ENCODE assay signal across 1 cellular context in the genomic region with DNA sequence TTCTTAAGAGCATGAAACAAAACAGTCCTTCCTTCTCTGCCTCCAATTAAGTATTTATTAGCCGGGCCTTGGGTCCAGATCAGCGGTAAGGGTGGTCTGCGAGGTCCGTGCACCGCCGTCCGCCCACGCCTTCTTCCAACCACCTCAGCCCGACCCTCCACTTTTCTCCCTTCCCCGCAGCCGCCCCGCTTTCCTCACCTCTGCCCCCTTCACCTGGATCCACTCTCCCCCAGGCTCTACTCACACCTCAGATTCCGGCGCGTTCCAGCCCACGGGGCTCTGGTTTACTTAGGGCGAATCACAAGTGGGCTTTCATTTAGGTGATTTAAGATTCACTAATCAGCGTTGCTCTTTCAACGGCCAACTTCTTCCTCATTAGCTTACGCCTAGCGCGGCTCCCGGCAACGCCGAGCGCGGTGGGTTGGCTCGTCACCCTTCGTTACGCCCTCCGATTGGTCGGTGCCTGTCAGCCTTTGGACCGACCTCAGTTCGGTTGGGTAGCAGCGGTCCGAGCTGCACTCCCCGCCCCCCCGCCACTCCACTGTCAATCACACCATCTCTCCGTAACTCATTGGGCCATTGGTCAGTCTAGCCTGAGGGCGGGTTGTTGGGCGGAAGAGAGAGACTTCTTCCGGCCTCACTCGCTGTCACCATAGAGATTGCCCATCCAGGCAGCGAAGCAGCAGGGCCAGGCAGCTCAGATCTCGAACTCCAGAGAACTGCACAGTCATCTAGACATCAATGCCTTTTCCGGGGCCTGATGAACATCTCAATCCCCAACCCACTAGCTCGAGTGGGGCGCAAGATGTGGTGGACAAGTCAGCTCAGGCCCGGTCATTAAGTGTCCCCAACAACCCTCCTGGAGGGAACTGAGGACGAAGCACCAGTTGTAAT.
TF ChIP-seq lines count a peak whose summit lies in the region.

A gene (minus strand): TSS at position 286 of the 894 bp plus-strand sequence. CDS start 9,385 bp downstream, outside the sequence.

TF ChIP-seq in GM12878, 131 proteins besides CTCF, POLR2A, EP300 and RAD21 (continued from another document and continues in another):
- no peak for TF ChIP-seq RB1 (IDR thresholded peaks at IDR 0.05; ENCODE audit: borderline replicate concordance)
- TF ChIP-seq, protein P1, sequence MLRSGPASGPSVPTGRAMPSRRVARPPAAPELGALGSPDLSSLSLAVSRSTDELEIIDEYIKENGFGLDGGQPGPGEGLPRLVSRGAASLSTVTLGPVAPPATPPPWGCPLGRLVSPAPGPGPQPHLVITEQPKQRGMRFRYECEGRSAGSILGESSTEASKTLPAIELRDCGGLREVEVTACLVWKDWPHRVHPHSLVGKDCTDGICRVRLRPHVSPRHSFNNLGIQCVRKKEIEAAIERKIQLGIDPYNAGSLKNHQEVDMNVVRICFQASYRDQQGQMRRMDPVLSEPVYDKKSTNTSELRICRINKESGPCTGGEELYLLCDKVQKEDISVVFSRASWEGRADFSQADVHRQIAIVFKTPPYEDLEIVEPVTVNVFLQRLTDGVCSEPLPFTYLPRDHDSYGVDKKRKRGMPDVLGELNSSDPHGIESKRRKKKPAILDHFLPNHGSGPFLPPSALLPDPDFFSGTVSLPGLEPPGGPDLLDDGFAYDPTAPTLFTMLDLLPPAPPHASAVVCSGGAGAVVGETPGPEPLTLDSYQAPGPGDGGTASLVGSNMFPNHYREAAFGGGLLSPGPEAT (IDR thresholded peaks at IDR 0.05; ENCODE audit: low read depth) = peak; percentile 30
- no peak for TF ChIP-seq ZNF24 (IDR thresholded peaks at IDR 0.05)
- TF ChIP-seq PAX8 (IDR thresholded peaks at IDR 0.05) = no peak
- TF ChIP-seq, protein P2, sequence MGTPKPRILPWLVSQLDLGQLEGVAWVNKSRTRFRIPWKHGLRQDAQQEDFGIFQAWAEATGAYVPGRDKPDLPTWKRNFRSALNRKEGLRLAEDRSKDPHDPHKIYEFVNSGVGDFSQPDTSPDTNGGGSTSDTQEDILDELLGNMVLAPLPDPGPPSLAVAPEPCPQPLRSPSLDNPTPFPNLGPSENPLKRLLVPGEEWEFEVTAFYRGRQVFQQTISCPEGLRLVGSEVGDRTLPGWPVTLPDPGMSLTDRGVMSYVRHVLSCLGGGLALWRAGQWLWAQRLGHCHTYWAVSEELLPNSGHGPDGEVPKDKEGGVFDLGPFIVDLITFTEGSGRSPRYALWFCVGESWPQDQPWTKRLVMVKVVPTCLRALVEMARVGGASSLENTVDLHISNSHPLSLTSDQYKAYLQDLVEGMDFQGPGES (IDR thresholded peaks at IDR 0.05) = peak; percentile 90
- peak; percentile 7 for TF ChIP-seq SIX5 (IDR thresholded peaks at IDR 0.05; ENCODE audit: low read depth, low read length, severe bottlenecking)
- no peak for TF ChIP-seq TCF3 (IDR thresholded peaks at IDR 0.05; ENCODE audit: borderline replicate concordance, insufficient read depth, low read depth, low read length)
- peak; percentile 18; the same call in 1 of the 2 replicates for TF ChIP-seq ATF7 (IDR thresholded peaks at IDR 0.05; ENCODE audit: low read depth)
- no peak for TF ChIP-seq FOXK2 (IDR thresholded peaks at IDR 0.05)
- no peak for TF ChIP-seq JUNB (IDR thresholded peaks at IDR 0.05)
- no peak for TF ChIP-seq ZNF207 (IDR thresholded peaks at IDR 0.05; ENCODE audit: borderline replicate concordance)
- no peak for TF ChIP-seq ZNF274 (IDR thresholded peaks at IDR 0.05; ENCODE audit: insufficient read depth, insufficient read length)
- no peak for TF ChIP-seq BHLHE40 (IDR thresholded peaks at IDR 0.05; ENCODE audit: borderline replicate concordance in 1 of 2, low read depth in 2 of 2, low read length in 1 of 2)
- no peak for TF ChIP-seq RBBP5 (conservative IDR thresholded peaks at IDR 0.05)
- TF ChIP-seq ZNF622 (IDR thresholded peaks at IDR 0.05) = no peak
- no peak for TF ChIP-seq ETV6 (conservative IDR thresholded peaks at IDR 0.05 in 1 of 2, IDR thresholded peaks at IDR 0.05 in 1 of 2; ENCODE audit: borderline replicate concordance in 1 of 2, low read depth in 1 of 2)
- no peak for TF ChIP-seq KDM1A (IDR thresholded peaks at IDR 0.05; ENCODE audit: borderline replicate concordance)
- no peak for TF ChIP-seq NR2C2 (IDR thresholded peaks at IDR 0.05; ENCODE audit: borderline replicate concordance, control insufficient read depth, insufficient read length, low read depth)
- peak; percentile 90 for TF ChIP-seq RFX5 (IDR thresholded peaks at IDR 0.05; ENCODE audit: low read depth, low read length)
- peak; percentile 87 for TF ChIP-seq SREBF2 (IDR thresholded peaks at IDR 0.05; ENCODE audit: low read length)
- TF ChIP-seq HDAC6 (IDR thresholded peaks at IDR 0.05; ENCODE audit: unreplicated experiment) = no peak
- no peak for TF ChIP-seq SMC3 (IDR thresholded peaks at IDR 0.05; ENCODE audit: borderline replicate concordance, low read length)
- no peak for TF ChIP-seq STAT3 (IDR thresholded peaks at IDR 0.05; ENCODE audit: low read depth, low read length)
- no peak for TF ChIP-seq TARDBP (IDR thresholded peaks at IDR 0.05; ENCODE audit: borderline replicate concordance)
- no peak for TF ChIP-seq NFXL1 (IDR thresholded peaks at IDR 0.05; ENCODE audit: borderline replicate concordance)
- no peak for TF ChIP-seq ZNF217 (IDR thresholded peaks at IDR 0.05)
- TF ChIP-seq MXI1 (IDR thresholded peaks at IDR 0.05; ENCODE audit: low read depth, low read length) = no peak
- TF ChIP-seq, protein P3, sequence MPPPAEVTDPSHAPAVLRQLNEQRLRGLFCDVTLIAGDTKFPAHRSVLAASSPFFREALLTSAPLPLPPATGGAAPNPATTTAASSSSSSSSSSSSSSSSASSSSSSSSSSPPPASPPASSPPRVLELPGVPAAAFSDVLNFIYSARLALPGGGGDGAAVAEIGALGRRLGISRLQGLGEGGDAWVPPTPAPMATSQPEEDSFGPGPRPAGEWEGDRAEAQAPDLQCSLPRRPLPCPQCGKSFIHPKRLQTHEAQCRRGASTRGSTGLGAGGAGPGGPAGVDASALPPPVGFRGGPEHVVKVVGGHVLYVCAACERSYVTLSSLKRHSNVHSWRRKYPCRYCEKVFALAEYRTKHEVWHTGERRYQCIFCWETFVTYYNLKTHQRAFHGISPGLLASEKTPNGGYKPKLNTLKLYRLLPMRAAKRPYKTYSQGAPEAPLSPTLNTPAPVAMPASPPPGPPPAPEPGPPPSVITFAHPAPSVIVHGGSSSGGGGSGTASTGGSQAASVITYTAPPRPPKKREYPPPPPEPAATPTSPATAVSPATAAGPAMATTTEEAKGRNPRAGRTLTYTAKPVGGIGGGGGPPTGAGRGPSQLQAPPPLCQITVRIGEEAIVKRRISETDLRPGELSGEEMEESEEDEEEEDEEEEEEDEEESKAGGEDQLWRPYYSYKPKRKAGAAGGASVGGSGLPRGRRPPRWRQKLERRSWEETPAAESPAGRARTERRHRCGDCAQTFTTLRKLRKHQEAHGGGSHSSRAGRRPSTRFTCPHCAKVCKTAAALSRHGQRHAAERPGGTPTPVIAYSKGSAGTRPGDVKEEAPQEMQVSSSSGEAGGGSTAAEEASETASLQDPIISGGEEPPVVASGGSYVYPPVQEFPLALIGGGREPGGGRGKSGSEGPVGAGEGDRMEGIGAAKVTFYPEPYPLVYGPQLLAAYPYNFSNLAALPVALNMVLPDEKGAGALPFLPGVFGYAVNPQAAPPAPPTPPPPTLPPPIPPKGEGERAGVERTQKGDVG (CRISPR knock-in tag; IDR thresholded peaks at IDR 0.05) = no peak
- TF ChIP-seq, protein P4, sequence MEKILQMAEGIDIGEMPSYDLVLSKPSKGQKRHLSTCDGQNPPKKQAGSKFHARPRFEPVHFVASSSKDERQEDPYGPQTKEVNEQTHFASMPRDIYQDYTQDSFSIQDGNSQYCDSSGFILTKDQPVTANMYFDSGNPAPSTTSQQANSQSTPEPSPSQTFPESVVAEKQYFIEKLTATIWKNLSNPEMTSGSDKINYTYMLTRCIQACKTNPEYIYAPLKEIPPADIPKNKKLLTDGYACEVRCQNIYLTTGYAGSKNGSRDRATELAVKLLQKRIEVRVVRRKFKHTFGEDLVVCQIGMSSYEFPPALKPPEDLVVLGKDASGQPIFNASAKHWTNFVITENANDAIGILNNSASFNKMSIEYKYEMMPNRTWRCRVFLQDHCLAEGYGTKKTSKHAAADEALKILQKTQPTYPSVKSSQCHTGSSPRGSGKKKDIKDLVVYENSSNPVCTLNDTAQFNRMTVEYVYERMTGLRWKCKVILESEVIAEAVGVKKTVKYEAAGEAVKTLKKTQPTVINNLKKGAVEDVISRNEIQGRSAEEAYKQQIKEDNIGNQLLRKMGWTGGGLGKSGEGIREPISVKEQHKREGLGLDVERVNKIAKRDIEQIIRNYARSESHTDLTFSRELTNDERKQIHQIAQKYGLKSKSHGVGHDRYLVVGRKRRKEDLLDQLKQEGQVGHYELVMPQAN (conservative IDR thresholded peaks at IDR 0.05) = peak; percentile 71
- no peak for TF ChIP-seq BACH1 (IDR thresholded peaks at IDR 0.05; ENCODE audit: borderline replicate concordance)
- 0 out of 2 replicates have a peak, but pooled peaks have one; percentile 32 for TF ChIP-seq SMAD5 (IDR thresholded peaks at IDR 0.05; ENCODE audit: low read depth)
- TF ChIP-seq ZNF384 (IDR thresholded peaks at IDR 0.05; ENCODE audit: borderline replicate concordance, low read depth, low read length) = no peak
- TF ChIP-seq GATAD2B (conservative IDR thresholded peaks at IDR 0.05; ENCODE audit: low read depth) = 0 out of 2 replicates have a peak, but pooled peaks have one; percentile 44
- no peak for TF ChIP-seq PML (IDR thresholded peaks at IDR 0.05; ENCODE audit: low read length)
- TF ChIP-seq, protein P5, sequence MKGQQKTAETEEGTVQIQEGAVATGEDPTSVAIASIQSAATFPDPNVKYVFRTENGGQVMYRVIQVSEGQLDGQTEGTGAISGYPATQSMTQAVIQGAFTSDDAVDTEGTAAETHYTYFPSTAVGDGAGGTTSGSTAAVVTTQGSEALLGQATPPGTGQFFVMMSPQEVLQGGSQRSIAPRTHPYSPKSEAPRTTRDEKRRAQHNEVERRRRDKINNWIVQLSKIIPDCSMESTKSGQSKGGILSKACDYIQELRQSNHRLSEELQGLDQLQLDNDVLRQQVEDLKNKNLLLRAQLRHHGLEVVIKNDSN (IDR thresholded peaks at IDR 0.05; ENCODE audit: borderline replicate concordance, extremely low read length, insufficient read depth, low read depth, low read length) = no peak
- no peak for TF ChIP-seq SPI1 (IDR thresholded peaks at IDR 0.05; ENCODE audit: borderline replicate concordance, insufficient read depth, low read depth, low read length)
- no peak for TF ChIP-seq SMAD1 (IDR thresholded peaks at IDR 0.05; ENCODE audit: low read depth, partially characterized antibody)
- peak; percentile 96 for TF ChIP-seq SP1 (IDR thresholded peaks at IDR 0.05; ENCODE audit: low read depth, low read length)
- TF ChIP-seq, protein P6, sequence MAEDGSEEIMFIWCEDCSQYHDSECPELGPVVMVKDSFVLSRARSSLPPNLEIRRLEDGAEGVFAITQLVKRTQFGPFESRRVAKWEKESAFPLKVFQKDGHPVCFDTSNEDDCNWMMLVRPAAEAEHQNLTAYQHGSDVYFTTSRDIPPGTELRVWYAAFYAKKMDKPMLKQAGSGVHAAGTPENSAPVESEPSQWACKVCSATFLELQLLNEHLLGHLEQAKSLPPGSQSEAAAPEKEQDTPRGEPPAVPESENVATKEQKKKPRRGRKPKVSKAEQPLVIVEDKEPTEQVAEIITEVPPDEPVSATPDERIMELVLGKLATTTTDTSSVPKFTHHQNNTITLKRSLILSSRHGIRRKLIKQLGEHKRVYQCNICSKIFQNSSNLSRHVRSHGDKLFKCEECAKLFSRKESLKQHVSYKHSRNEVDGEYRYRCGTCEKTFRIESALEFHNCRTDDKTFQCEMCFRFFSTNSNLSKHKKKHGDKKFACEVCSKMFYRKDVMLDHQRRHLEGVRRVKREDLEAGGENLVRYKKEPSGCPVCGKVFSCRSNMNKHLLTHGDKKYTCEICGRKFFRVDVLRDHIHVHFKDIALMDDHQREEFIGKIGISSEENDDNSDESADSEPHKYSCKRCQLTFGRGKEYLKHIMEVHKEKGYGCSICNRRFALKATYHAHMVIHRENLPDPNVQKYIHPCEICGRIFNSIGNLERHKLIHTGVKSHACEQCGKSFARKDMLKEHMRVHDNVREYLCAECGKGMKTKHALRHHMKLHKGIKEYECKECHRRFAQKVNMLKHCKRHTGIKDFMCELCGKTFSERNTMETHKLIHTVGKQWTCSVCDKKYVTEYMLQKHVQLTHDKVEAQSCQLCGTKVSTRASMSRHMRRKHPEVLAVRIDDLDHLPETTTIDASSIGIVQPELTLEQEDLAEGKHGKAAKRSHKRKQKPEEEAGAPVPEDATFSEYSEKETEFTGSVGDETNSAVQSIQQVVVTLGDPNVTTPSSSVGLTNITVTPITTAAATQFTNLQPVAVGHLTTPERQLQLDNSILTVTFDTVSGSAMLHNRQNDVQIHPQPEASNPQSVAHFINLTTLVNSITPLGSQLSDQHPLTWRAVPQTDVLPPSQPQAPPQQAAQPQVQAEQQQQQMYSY (CRISPR knock-in tag; IDR thresholded peaks at IDR 0.05) = no peak
- TF ChIP-seq, protein P7, sequence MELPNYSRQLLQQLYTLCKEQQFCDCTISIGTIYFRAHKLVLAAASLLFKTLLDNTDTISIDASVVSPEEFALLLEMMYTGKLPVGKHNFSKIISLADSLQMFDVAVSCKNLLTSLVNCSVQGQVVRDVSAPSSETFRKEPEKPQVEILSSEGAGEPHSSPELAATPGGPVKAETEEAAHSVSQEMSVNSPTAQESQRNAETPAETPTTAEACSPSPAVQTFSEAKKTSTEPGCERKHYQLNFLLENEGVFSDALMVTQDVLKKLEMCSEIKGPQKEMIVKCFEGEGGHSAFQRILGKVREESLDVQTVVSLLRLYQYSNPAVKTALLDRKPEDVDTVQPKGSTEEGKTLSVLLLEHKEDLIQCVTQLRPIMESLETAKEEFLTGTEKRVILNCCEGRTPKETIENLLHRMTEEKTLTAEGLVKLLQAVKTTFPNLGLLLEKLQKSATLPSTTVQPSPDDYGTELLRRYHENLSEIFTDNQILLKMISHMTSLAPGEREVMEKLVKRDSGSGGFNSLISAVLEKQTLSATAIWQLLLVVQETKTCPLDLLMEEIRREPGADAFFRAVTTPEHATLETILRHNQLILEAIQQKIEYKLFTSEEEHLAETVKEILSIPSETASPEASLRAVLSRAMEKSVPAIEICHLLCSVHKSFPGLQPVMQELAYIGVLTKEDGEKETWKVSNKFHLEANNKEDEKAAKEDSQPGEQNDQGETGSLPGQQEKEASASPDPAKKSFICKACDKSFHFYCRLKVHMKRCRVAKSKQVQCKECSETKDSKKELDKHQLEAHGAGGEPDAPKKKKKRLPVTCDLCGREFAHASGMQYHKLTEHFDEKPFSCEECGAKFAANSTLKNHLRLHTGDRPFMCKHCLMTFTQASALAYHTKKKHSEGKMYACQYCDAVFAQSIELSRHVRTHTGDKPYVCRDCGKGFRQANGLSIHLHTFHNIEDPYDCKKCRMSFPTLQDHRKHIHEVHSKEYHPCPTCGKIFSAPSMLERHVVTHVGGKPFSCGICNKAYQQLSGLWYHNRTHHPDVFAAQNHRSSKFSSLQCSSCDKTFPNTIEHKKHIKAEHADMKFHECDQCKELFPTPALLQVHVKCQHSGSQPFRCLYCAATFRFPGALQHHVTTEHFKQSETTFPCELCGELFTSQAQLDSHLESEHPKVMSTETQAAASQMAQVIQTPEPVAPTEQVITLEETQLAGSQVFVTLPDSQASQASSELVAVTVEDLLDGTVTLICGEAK (IDR thresholded peaks at IDR 0.05; ENCODE audit: borderline replicate concordance) = peak; percentile 90
- no peak for TF ChIP-seq YBX1 (IDR thresholded peaks at IDR 0.05)
- TF ChIP-seq WRNIP1 (IDR thresholded peaks at IDR 0.05; ENCODE audit: borderline replicate concordance, low read depth, low read length) = no peak; the same call in 1 of the 2 replicates
- TF ChIP-seq KAT2A (conservative IDR thresholded peaks at IDR 0.05; ENCODE audit: control insufficient read depth, low read depth, low read length) = no peak
